ENCODE assay signal across 21 cellular contexts in the genomic region with DNA sequence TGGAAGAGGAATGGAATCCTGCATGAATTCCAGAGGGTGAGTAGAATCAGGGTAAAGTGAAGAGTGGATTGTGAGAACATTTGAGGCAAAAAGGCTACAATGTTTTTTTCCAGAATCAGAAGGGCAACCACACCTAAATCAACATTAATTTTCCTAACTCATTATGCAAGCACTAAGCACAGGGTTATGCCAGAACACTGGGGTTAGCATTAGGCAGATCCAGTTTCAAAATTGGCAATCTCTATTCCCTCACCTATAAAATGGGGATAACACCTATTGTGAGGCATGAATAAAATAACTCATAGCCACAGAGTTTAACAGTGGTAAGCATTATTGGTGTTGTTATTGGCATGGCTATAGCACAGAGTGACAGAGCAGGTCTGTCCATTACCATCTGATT.
"Had no signal": no experiment of that assay in that cellular context is flagged by ENCODE, and none has a peak within 500 bp of the region (broad histone marks: within the 10 kb centered on the region; RNA-seq: fewer than 3 reads in every experiment).

No MANE protein-coding gene starts in this region.

- ATAC-seq: HepG2, Panc1, T-cell had no signal

- H3K27ac ChIP-seq: RWPE1 had no signal

- DNase-seq: IMR-90, Karpas-422, KG1, MG63, NCI-H1092, NCI-H1105 treated with DMSO at 0.1 percent for 48 hours, NCI-H1417 treated with DMSO at 0.1 percent for 48 hours, NCI-H146, NCI-H1694 treated with DMSO at 0.1 percent for 48 hours, NCI-H1930, NCI-H2107, NCI-H2227 treated with DMSO at 0.1 percent for 48 hours, NCI-H524, NCI-H82, SHP77, SK-N-SH, SW 1271, T-cell had no signal
